ENCODE assay signal across 20 cellular contexts in the genomic region with DNA sequence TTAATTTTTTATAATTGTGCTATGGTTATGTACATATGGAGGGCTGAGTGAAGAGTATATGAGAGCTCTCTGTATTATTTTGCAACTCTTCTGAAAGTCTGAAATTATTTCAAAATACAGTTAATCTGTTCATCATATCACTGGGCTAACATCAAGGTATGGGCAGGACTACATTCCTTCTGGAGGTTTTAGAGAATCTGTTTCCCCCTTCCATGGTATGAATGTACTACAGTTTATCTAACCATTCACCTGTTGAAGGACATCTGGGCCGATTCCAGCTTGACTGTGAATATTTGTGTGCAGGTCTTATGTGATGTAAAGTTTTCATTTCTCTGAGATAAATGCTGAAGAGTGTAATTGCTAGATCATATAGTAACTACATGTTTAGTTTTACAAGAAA. TPM values are rescaled to one million over a fixed set of nuclear protein-coding genes. Genes with fewer than 3 reads are reported as not detected.
DNase-seq lines count a peak whose midpoint lies in the region; ATAC-seq, FAIRE-seq and TF ChIP-seq lines count a peak whose summit lies in the region.
"Had no signal": no experiment of that assay in that cellular context is flagged by ENCODE, and none has a peak within 500 bp of the region (broad histone marks: within the 10 kb centered on the region; RNA-seq: fewer than 3 reads in every experiment).

No MANE protein-coding gene starts in this region.

- no peak for ATAC-seq in RWPE2 (ENCODE audit: low read depth)
- no peak for ATAC-seq in GM18873 (IDR thresholded peaks at IDR 0.05; ENCODE audit: low FRiP score, unreplicated experiment)
- ATAC-seq in GM18870 (IDR thresholded peaks at IDR 0.05; ENCODE audit: unreplicated experiment): no peak
- ATAC-seq: GM23338, HCT116, HepG2 had no signal

- H3K27ac ChIP-seq in RWPE2 (ENCODE audit: poor library complexity, severe bottlenecking) (peak overlapping the region; percentile 99), esophagus squamous epithelium (peak overlapping the region in 3 of 4 donors; percentile 35 to 96 (median 90))

- intact Hi-C loops in esophagus squamous epithelium (cut with DNase I): no loop called here

- H3K4me3 ChIP-seq in RWPE2 (ENCODE audit: severe bottlenecking): no peak overlapping the region
- H3K4me3 ChIP-seq in esophagus squamous epithelium: no peak overlapping the region
- H3K4me3 ChIP-seq: GM23338 had no signal

- no peaks in the 10 kb centered on the region for H3K9me3 ChIP-seq in RWPE2 (ENCODE audit: severe bottlenecking)
- no peaks in the 10 kb centered on the region for H3K9me3 ChIP-seq in esophagus squamous epithelium
- H3K9me3 ChIP-seq: BE2C had no signal

- WGBS in esophagus squamous epithelium, 2 donors: 60 to 73% methylated on average over 1 of the region's 1 CpG

- peak; percentile 61 for FAIRE-seq in H54 (lab: Jason Lieb, UNC)
- FAIRE-seq: G401.6, GM12891, GM18507, HepG2 had no signal

- TF ChIP-seq POLR2A in H54 (IDR thresholded peaks at IDR 0.05; ENCODE audit: low read depth, low read length) (no peak), esophagus squamous epithelium (IDR thresholded peaks at IDR 0.05) (no peak)

- no peaks in the 10 kb centered on the region for H3K27me3 ChIP-seq in RWPE2 (ENCODE audit: insufficient read depth, poor library complexity, severe bottlenecking)
- no peaks in the 10 kb centered on the region for H3K27me3 ChIP-seq in esophagus squamous epithelium
- H3K27me3 ChIP-seq: BE2C had no signal

- no peak for DNase-seq in H54 (ENCODE audit: insufficient read length, low spot score)
- no peak for DNase-seq in RWPE2 (ENCODE audit: low spot score)
- DNase-seq in esophagus squamous epithelium (lab: John Stamatoyannopoulos, UW): no peak
- DNase-seq in SW480 (ENCODE audit: low spot score): no peak
- DNase-seq: ACHN; BE2C; C1 segment of cervical spinal cord; CD4-positive, CD25-positive, alpha-beta regulatory T cell; CD8-positive, alpha-beta memory T cell; COR-L47; H7; KBM-7 had no signal

- TF ChIP-seq CTCF in RWPE2 (IDR thresholded peaks at IDR 0.05; ENCODE audit: poor library complexity, severe bottlenecking) (no peak), esophagus squamous epithelium (IDR thresholded peaks at IDR 0.05) (no peak)

- H3K4me1 ChIP-seq in RWPE2 (ENCODE audit: insufficient read depth, poor library complexity, severe bottlenecking): peaks cover 39% of the 10 kb centered on the region
- peaks cover 0 to 47% (median 11%) of the 10 kb centered on the region in 3 donors for H3K4me1 ChIP-seq in esophagus squamous epithelium
- H3K4me1 ChIP-seq: BE2C had no signal

- H3K36me3 ChIP-seq in RWPE2 (ENCODE audit: low read depth): peaks cover 43% of the 10 kb centered on the region
- H3K36me3 ChIP-seq in esophagus squamous epithelium: no peaks in the 10 kb centered on the region

RNA-seq across cellular contexts. Expression of a gene that starts 5.2 kb away (rescaled TPM):
- total RNA-seq in esophagus squamous epithelium: 100 to 1,000 TPM in 3 of 4 donors, 10 to 100 TPM in 1; 95.1 to 112 (median 105) TPM
